ENCODE assay signal across 15 cellular contexts in the genomic region with DNA sequence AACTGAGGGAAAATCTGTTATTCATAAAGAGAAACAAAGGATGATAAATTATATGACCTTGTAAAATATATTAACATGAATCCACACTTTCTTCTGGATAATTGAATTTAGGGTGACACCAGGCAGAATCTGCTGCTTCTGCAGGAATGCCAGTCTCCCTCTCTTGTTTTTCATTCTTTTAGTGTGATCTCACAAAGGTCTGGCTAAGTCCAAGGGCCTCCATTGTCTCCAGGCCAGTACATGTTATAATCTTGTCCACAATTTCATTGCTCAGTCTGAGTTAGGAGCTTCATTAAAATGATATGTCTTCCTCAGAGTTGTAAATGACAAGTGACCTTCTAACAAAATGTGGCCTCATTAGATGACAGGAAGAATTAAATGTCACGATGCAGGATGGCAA.
DNase-seq lines count a peak whose midpoint lies in the region; ATAC-seq and TF ChIP-seq lines count a peak whose summit lies in the region.
"Had no signal": no experiment of that assay in that cellular context is flagged by ENCODE, and none has a peak within 500 bp of the region (broad histone marks: within the 10 kb centered on the region; RNA-seq: fewer than 3 reads in every experiment).

No MANE protein-coding gene starts in this region.

- H3K79me2 ChIP-seq in GM23248 (ENCODE audit: insufficient read depth), result no peaks in the 10 kb centered on the region

- no peak overlapping the region for H2BK120ac ChIP-seq in mesenchymal stem cell (ENCODE audit: low read depth, low read length)

- no peaks in the 10 kb centered on the region for H3K27me3 ChIP-seq in GM23248 (replicated peaks; ENCODE audit: insufficient read depth)
- H3K27me3 ChIP-seq in mesenchymal stem cell (ENCODE audit: control insufficient read depth in 1 of 2, insufficient read depth in 1 of 2, low read length in 2 of 2), result peaks cover 0 to 9% of the 10 kb centered on the region in 2 experiments
- H3K27me3 ChIP-seq in rectal smooth muscle tissue (ENCODE audit: control insufficient read depth, insufficient read depth, low read length), result no peaks in the 10 kb centered on the region
- H3K27me3 ChIP-seq: BLaER1 had no signal

- in situ Hi-C loops in GM23248 (cut with MboI), result loop anchor here (25.0 kb wide), 1 partner anchor 546 kb away; no protein-coding TSS in a partner anchor

- no peak overlapping the region for H2AK5ac ChIP-seq in mesenchymal stem cell (ENCODE audit: low read length, severe bottlenecking)

- no peak overlapping the region for H4K8ac ChIP-seq in mesenchymal stem cell (ENCODE audit: low read length)

- no peak overlapping the region for H3K14ac ChIP-seq in mesenchymal stem cell (ENCODE audit: low read length in 2 of 2)

- WGBS in GM23248 (ENCODE audit: low coverage in 1 of 2, low lambda C conversion rate in 2 of 2, missing lambda C conversion rate in 2 of 2), 2 experiments, result 0 to 2% methylated on average over 1 of the region's 1 CpG
- 59% methylated on average over 1 of the region's 1 CpG for WGBS in mesenchymal stem cell
- whole genome bisulfite sequencing in lower leg skin, 2 donors, result 39 to 48% methylated on average over 1 of the region's 1 CpG

- no peak for ATAC-seq in HG02588 (IDR thresholded peaks at IDR 0.05; ENCODE audit: unreplicated experiment)
- ATAC-seq: A549, GM12878, HCT116 had no signal

- no peak overlapping the region for H3K23ac ChIP-seq in mesenchymal stem cell (ENCODE audit: low read length in 2 of 2)

- peaks cover 5% of the 10 kb centered on the region for H3K4me1 ChIP-seq in GM23248 (ENCODE audit: insufficient read depth)
- peaks cover 16% of the 10 kb centered on the region for H3K4me1 ChIP-seq in mesenchymal stem cell (ENCODE audit: control insufficient read depth, insufficient read depth, low read depth, low read length)
- H3K4me1 ChIP-seq in rectal smooth muscle tissue (ENCODE audit: control insufficient read depth, insufficient read depth, low read length), result peaks cover 3% of the 10 kb centered on the region
- H3K4me1 ChIP-seq: A549, Caco-2 had no signal

- H2BK5ac ChIP-seq in mesenchymal stem cell (ENCODE audit: low read depth, low read length, poor library complexity, severe bottlenecking), result no peak overlapping the region

- no peak for TF ChIP-seq POLR2A in lower leg skin (IDR thresholded peaks at IDR 0.05)

- H3K4me2 ChIP-seq in GM23248 (ENCODE audit: unreplicated experiment) (no peak overlapping the region), mesenchymal stem cell (ENCODE audit: low read length, poor library complexity, severe bottlenecking) (no peak overlapping the region)
- H3K4me2 ChIP-seq: A549, BLaER1 had no signal

- peak; percentile 18 for DNase-seq in GM23248
- no peak for DNase-seq in mesenchymal stem cell
- DNase-seq in lower leg skin (ENCODE audit: low spot score in 2 of 2), result no peak
- no peak for DNase-seq in SHP77 (lab: John Stamatoyannopoulos, UW)
- DNase-seq: AML-193; Caco-2; CD8-positive, alpha-beta memory T cell; DND-41; IMR-90 had no signal

- H2BK12ac ChIP-seq in mesenchymal stem cell (ENCODE audit: low read length in 2 of 2), result no peak overlapping the region

- no peak overlapping the region for H3K27ac ChIP-seq in GM23248
- H3K27ac ChIP-seq in mesenchymal stem cell (ENCODE audit: low read length, poor library complexity, severe bottlenecking), result peak overlapping the region; percentile 22
- peak overlapping the region; percentile 33 for H3K27ac ChIP-seq in rectal smooth muscle tissue (ENCODE audit: low read depth, low read length)
- H3K27ac ChIP-seq: A549, BLaER1 had no signal

- no peak overlapping the region for H4K91ac ChIP-seq in mesenchymal stem cell (ENCODE audit: low read length)

- TF ChIP-seq CTCF in lower leg skin (IDR thresholded peaks at IDR 0.05), result no peak

- no peak overlapping the region for H3K9ac ChIP-seq in GM23248
- no peak overlapping the region for H3K9ac ChIP-seq in mesenchymal stem cell (ENCODE audit: low read length)
- H3K9ac ChIP-seq in rectal smooth muscle tissue (ENCODE audit: low read length), result no peak overlapping the region
- H3K9ac ChIP-seq: BLaER1 had no signal

- H2AFZ ChIP-seq in GM23248, result no peak overlapping the region
- H2AFZ ChIP-seq in mesenchymal stem cell (ENCODE audit: low read depth, low read length), result no peak overlapping the region

- H3K79me1 ChIP-seq in mesenchymal stem cell (replicated peaks; ENCODE audit: low read length, poor library complexity, severe bottlenecking), result no peaks in the 10 kb centered on the region

- H3K36me3 ChIP-seq in GM23248 (ENCODE audit: low read depth), result no peaks in the 10 kb centered on the region
- no peaks in the 10 kb centered on the region for H3K36me3 ChIP-seq in mesenchymal stem cell (ENCODE audit: control insufficient read depth in 1 of 2, insufficient read depth in 2 of 2, low read depth in 1 of 2, low read length in 2 of 2)
- H3K36me3 ChIP-seq in rectal smooth muscle tissue (ENCODE audit: control insufficient read depth, insufficient read depth, low read length), result no peaks in the 10 kb centered on the region
- H3K36me3 ChIP-seq: BLaER1 had no signal

- no peak overlapping the region for H3K18ac ChIP-seq in mesenchymal stem cell (ENCODE audit: low read depth in 1 of 2, low read length in 2 of 2)

- no peak overlapping the region for H3K4ac ChIP-seq in mesenchymal stem cell (ENCODE audit: low read depth in 1 of 2, low read length in 2 of 2)

- no peak overlapping the region for H2BK15ac ChIP-seq in mesenchymal stem cell (ENCODE audit: low read depth, poor library complexity, severe bottlenecking)

- H3F3A ChIP-seq in GM23248 (ENCODE audit: insufficient read depth), result no peaks in the 10 kb centered on the region

- intact Hi-C loops in lower leg skin (cut with DNase I; ENCODE audit: low total_unique reads), result no loop called here

- no peaks in the 10 kb centered on the region for H3K9me2 ChIP-seq in GM23248 (ENCODE audit: insufficient read depth)

- no peaks in the 10 kb centered on the region for H4K20me1 ChIP-seq in GM23248 (ENCODE audit: insufficient read depth)
- H4K20me1 ChIP-seq: BLaER1 had no signal

- H3K4me3 ChIP-seq in GM23248, result no peak overlapping the region
- no peak overlapping the region for H3K4me3 ChIP-seq in mesenchymal stem cell (ENCODE audit: insufficient read depth in 1 of 2, low read depth in 1 of 2, low read length in 2 of 2)
- no peak overlapping the region for H3K4me3 ChIP-seq in rectal smooth muscle tissue (ENCODE audit: low read length)
- no peak overlapping the region for H3K4me3 ChIP-seq in lower leg skin (ENCODE audit: low read depth, poor library complexity, severe bottlenecking)
- H3K4me3 ChIP-seq: A549, BLaER1, GM12878 had no signal

- H3K9me3 ChIP-seq in GM23248 (ENCODE audit: low read depth) (no peaks in the 10 kb centered on the region), mesenchymal stem cell (ENCODE audit: control insufficient read depth, low read length) (no peaks in the 10 kb centered on the region)
